29 cellular contexts compared by ENCODE assay signal in the genomic region with DNA sequence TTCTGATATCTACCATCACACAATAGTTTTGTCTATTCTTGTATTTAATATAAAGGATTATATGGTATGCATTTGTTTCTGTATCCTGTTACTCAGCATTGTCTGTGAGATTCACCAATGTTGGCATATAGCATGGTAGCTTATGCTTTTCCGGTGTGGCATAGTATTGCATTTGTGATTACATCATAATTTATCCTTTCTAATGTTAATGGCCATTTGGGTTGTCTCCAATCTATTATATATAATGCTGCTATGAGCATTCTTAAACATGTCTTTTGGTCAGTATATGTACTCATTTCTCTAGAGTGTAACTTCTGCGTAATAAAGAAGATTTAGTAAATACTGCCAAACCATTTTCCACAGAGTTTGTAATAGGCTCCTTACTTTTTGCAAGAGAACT.
"Had no signal": no experiment of that assay in that cellular context is flagged by ENCODE, and none has a peak within 500 bp of the region (broad histone marks: within the 10 kb centered on the region; RNA-seq: fewer than 3 reads in every experiment).

No MANE protein-coding gene starts in this region.

- H3K4me1 ChIP-seq: stomach, suprapubic skin, testis, thyroid gland, tibial artery, tibial nerve, transverse colon, upper lobe of left lung, upper lobe of right lung, uterus, vagina had no signal

- H3K9me3 ChIP-seq: stomach, suprapubic skin, testis, thoracic aorta, thyroid gland, tibial artery, tibial nerve, transverse colon, upper lobe of left lung, upper lobe of right lung, uterus, vagina had no signal

- ATAC-seq: stimulated activated effector memory CD8-positive, alpha-beta T cell treated with anti-CD3 and anti-CD28 coated beads, Interleukin-12 subunit alpha, Interleukin-12 subunit beta, amount 100 ng/mL, for 72 hours; stimulated activated memory B cell treated with anti-CD40 and anti-IgM and Interleukin-4, amounts not matched to agents 10 μg/mL and 1 μg/mL and 100 μg/mL, for 72 hours; stimulated activated naive B cell treated with anti-CD40 and anti-IgM and Interleukin-4, amounts not matched to agents 10 μg/mL and 1 μg/mL and 100 μg/mL, for 72 hours; stimulated activated naive CD8-positive, alpha-beta T cell treated with anti-CD3 and anti-CD28 coated beads, Interleukin-15, amount 100 ng/mL, for 72 hours; stimulated activated naive CD8-positive, alpha-beta T cell treated with anti-CD3 and anti-CD28 coated beads, Interleukin-15, Interleukin-2, amounts not matched to agents 100 U/mL and 50 U/mL, for 24 hours; upper lobe of right lung had no signal

- DNase-seq: stimulated activated CD4-positive, alpha-beta T cell treated with anti-CD3 and anti-CD28 coated beads, Interleukin-2, amount 100 ng/mL, for 48 hours; stimulated activated CD4-positive, alpha-beta T cell treated with anti-CD3 and anti-CD28 coated beads, Interleukin-4, amount 100 ng/mL, for 1 hour; stimulated activated CD4-positive, alpha-beta T cell treated with anti-CD3 and anti-CD28 coated beads, Interleukin-4, amount 100 ng/mL, for 24 hours; stimulated activated CD4-positive, alpha-beta T cell treated with anti-CD3 and anti-CD28 coated beads, Interleukin-4, amount 100 ng/mL, for 4 hours; stimulated activated CD8-positive, alpha-beta memory T cell treated with anti-CD3 and anti-CD28 coated beads, Interleukin-4, amount 100 ng/mL, for 48 hours; stimulated activated naive B cell treated with anti-CD40 and anti-IgM and Interleukin-4, amounts not matched to agents 10 μg/mL and 1 μg/mL and 100 μg/mL, for 72 hours; stimulated activated naive CD4-positive, alpha-beta T cell; stimulated activated naive CD4-positive, alpha-beta T cell treated with Interleukin-2 at 50 U/mL for 16 hours; stimulated activated naive CD8-positive, alpha-beta T cell treated with anti-CD3 and anti-CD28 coated beads, Interleukin-15, amount 100 ng/mL, for 72 hours; stimulated activated naive CD8-positive, alpha-beta T cell treated with anti-CD3 and anti-CD28 coated beads, Interleukin-15, Interleukin-2, amounts not matched to agents 100 U/mL and 50 U/mL, for 24 hours; stomach; substantia nigra; testis; thyroid gland; tibial artery; transverse colon; trophoblast cell; upper lobe of left lung; upper lobe of right lung; uterus had no signal

- H3K27me3 ChIP-seq: stomach, suprapubic skin, testis, thyroid gland, tibial artery, tibial nerve, transverse colon, upper lobe of left lung, upper lobe of right lung, uterus, vagina had no signal

- H3K27ac ChIP-seq: stomach, suprapubic skin, testis, thoracic aorta, thyroid gland, tibial artery, tibial nerve, transverse colon, upper lobe of left lung, upper lobe of right lung, uterus, vagina had no signal

- H3K27me3 Mint-ChIP-seq: stimulated activated memory B cell treated with anti-CD40 and anti-IgM and Interleukin-4, amounts not matched to agents 10 μg/mL and 1 μg/mL and 100 μg/mL, for 72 hours; stimulated activated naive B cell treated with anti-CD40 and anti-IgM and Interleukin-4, amounts not matched to agents 10 μg/mL and 1 μg/mL and 100 μg/mL, for 72 hours; stimulated activated naive CD8-positive, alpha-beta T cell treated with anti-CD3 and anti-CD28 coated beads, Interleukin-15, amount 100 ng/mL, for 72 hours; stimulated activated naive CD8-positive, alpha-beta T cell treated with anti-CD3 and anti-CD28 coated beads, Interleukin-15, Interleukin-2, amounts not matched to agents 100 ng/mL and 50 ng/mL, for 24 hours; type B pancreatic cell had no signal

- FAIRE-seq: urothelium cell line had no signal

- H3K4me3 ChIP-seq: stomach, suprapubic skin, testis, thoracic aorta, thyroid gland, tibial artery, tibial nerve, transverse colon, upper lobe of left lung, upper lobe of right lung, uterus, vagina had no signal

- H3K36me3 ChIP-seq: suprapubic skin, thoracic aorta, thyroid gland, tibial artery, transverse colon, upper lobe of right lung, uterus, vagina had no signal

- H3K27ac Mint-ChIP-seq: stimulated activated effector memory CD8-positive, alpha-beta T cell treated with anti-CD3 and anti-CD28 coated beads, Interleukin-12 subunit alpha, Interleukin-12 subunit beta, amount 100 ng/mL, for 72 hours; stimulated activated memory B cell treated with anti-CD40 and anti-IgM and Interleukin-4, amounts not matched to agents 10 μg/mL and 1 μg/mL and 100 μg/mL, for 72 hours; stimulated activated naive B cell treated with anti-CD40 and anti-IgM and Interleukin-4, amounts not matched to agents 10 μg/mL and 1 μg/mL and 100 μg/mL, for 72 hours; stimulated activated naive CD8-positive, alpha-beta T cell treated with anti-CD3 and anti-CD28 coated beads, Interleukin-15, amount 100 ng/mL, for 72 hours; stimulated activated naive CD8-positive, alpha-beta T cell treated with anti-CD3 and anti-CD28 coated beads, Interleukin-15, Interleukin-2, amounts not matched to agents 100 ng/mL and 50 ng/mL, for 24 hours; type B pancreatic cell had no signal

- H3K4me3 Mint-ChIP-seq: stimulated activated effector memory CD8-positive, alpha-beta T cell treated with anti-CD3 and anti-CD28 coated beads, Interleukin-12 subunit alpha, Interleukin-12 subunit beta, amount 100 ng/mL, for 72 hours; stimulated activated memory B cell treated with anti-CD40 and anti-IgM and Interleukin-4, amounts not matched to agents 10 μg/mL and 1 μg/mL and 100 μg/mL, for 72 hours; stimulated activated naive B cell treated with anti-CD40 and anti-IgM and Interleukin-4, amounts not matched to agents 10 μg/mL and 1 μg/mL and 100 μg/mL, for 72 hours; stimulated activated naive CD8-positive, alpha-beta T cell treated with anti-CD3 and anti-CD28 coated beads, Interleukin-15, amount 100 ng/mL, for 72 hours; stimulated activated naive CD8-positive, alpha-beta T cell treated with anti-CD3 and anti-CD28 coated beads, Interleukin-15, Interleukin-2, amounts not matched to agents 100 ng/mL and 50 ng/mL, for 24 hours; type B pancreatic cell had no signal

- H3K9me3 Mint-ChIP-seq: stimulated activated memory B cell treated with anti-CD40 and anti-IgM and Interleukin-4, amounts not matched to agents 10 μg/mL and 1 μg/mL and 100 μg/mL, for 72 hours; stimulated activated naive CD8-positive, alpha-beta T cell treated with anti-CD3 and anti-CD28 coated beads, Interleukin-15, Interleukin-2, amounts not matched to agents 100 ng/mL and 50 ng/mL, for 24 hours had no signal
